ENCODE assay signal across 8 cellular contexts in genomic region chr5:66807743-66808142, GRCh38.
A peak's percentile ranks its signal among the peaks of the same experiment; 100 is the strongest.
DNase-seq lines count a peak whose midpoint lies in the region; ATAC-seq and TF ChIP-seq lines count a peak whose summit lies in the region.

No MANE protein-coding gene starts in this region.

- H3K27me3 ChIP-seq in right atrium auricular region, result no peaks in the 10 kb centered on the region
- no peaks in the 10 kb centered on the region for H3K27me3 ChIP-seq in aorta (ENCODE audit: control insufficient read depth in 1 of 2, insufficient read depth in 2 of 2, low read length in 1 of 2)

- H3K4me3 ChIP-seq in right atrium auricular region (no peak overlapping the region), aorta (ENCODE audit: low read length in 2 of 2) (no peak overlapping the region)

- no peaks in the 10 kb centered on the region for H3K9me3 ChIP-seq in right atrium auricular region
- H3K9me3 ChIP-seq in aorta (ENCODE audit: control insufficient read depth, low read length), result no peaks in the 10 kb centered on the region

- H3K4me3 Mint-ChIP-seq in natural killer cell, result no peak overlapping the region
- H3K4me3 Mint-ChIP-seq in activated T-cell treated with anti-CD3 and anti-CD28 coated beads, Interleukin-2, amount 50 U/mL, for 24 hours, result no peak overlapping the region

- DNase-seq in Right ventricle myocardium inferior (ENCODE audit: missing footprints) (no peak), right atrium auricular region (ENCODE audit: low spot score) (no peak), anterior cingulate cortex (lab: John Stamatoyannopoulos, UW) (peak in 38 of 58 donors; percentile 3 to 78 (median 22)), iris pigment epithelial cell (ENCODE audit: low read depth) (peak; percentile 37), aorta (no peak), natural killer cell (no peak)
- no peak for DNase-seq in activated T-cell treated with anti-CD3 and anti-CD28 coated beads, Interleukin-2, amount 50 U/mL, for 24 hours

- H3K36me3 Mint-ChIP-seq in natural killer cell, result no peaks in the 10 kb centered on the region
- no peaks in the 10 kb centered on the region for H3K36me3 Mint-ChIP-seq in activated T-cell treated with anti-CD3 and anti-CD28 coated beads, Interleukin-2, amount 50 U/mL, for 24 hours (ENCODE audit: low read depth)

- H3K27ac ChIP-seq in right atrium auricular region, result no peak overlapping the region
- H3K27ac ChIP-seq in aorta (ENCODE audit: low read depth in 1 of 2, low read length in 2 of 2), result no peak overlapping the region

- H3K4me1 Mint-ChIP-seq in natural killer cell, result no peaks in the 10 kb centered on the region
- no peaks in the 10 kb centered on the region for H3K4me1 Mint-ChIP-seq in activated T-cell treated with anti-CD3 and anti-CD28 coated beads, Interleukin-2, amount 50 U/mL, for 24 hours (ENCODE audit: low read depth)

- H3K36me3 ChIP-seq in right atrium auricular region (no peaks in the 10 kb centered on the region), aorta (ENCODE audit: control insufficient read depth in 1 of 2, insufficient read depth in 2 of 2, low read length in 1 of 2) (no peaks in the 10 kb centered on the region)

- no peaks in the 10 kb centered on the region for H3K9me3 Mint-ChIP-seq in natural killer cell
- H3K9me3 Mint-ChIP-seq in activated T-cell treated with anti-CD3 and anti-CD28 coated beads, Interleukin-2, amount 50 U/mL, for 24 hours, result no peaks in the 10 kb centered on the region

- no peak overlapping the region for H3K27ac Mint-ChIP-seq in natural killer cell
- H3K27ac Mint-ChIP-seq in activated T-cell treated with anti-CD3 and anti-CD28 coated beads, Interleukin-2, amount 50 U/mL, for 24 hours, result no peak overlapping the region

- H3K27me3 Mint-ChIP-seq in natural killer cell (ENCODE audit: low read depth in 2 of 2), result peaks cover 13 to 35% of the 10 kb centered on the region in 2 donors
- H3K27me3 Mint-ChIP-seq in activated T-cell treated with anti-CD3 and anti-CD28 coated beads, Interleukin-2, amount 50 U/mL, for 24 hours, result peaks cover 39% of the 10 kb centered on the region

- H3K4me1 ChIP-seq in right atrium auricular region (peaks cover 0 to 3% of the 10 kb centered on the region in 2 donors), aorta (ENCODE audit: control insufficient read depth in 1 of 2, insufficient read depth in 2 of 2, low read length in 2 of 2) (no peaks in the 10 kb centered on the region)

- TF ChIP-seq CTCF in right atrium auricular region (IDR thresholded peaks at IDR 0.05) (peak in 1 of 2 donors; percentile 55), natural killer cell (IDR thresholded peaks at IDR 0.05) (no peak)

- WGBS in aorta, 2 donors, result 35 to 45% methylated on average over 5 of the region's 5 CpGs

- peak; percentile 73 for ATAC-seq in Right ventricle myocardium inferior
- peak; percentile 49 for ATAC-seq in aorta (ENCODE audit: low FRiP score)
- ATAC-seq in natural killer cell, result no peak
- no peak for ATAC-seq in HG02981 (IDR thresholded peaks at IDR 0.05; ENCODE audit: unreplicated experiment)

- intact Hi-C loops in Right ventricle myocardium inferior (cut with DNase I), result no loop called here
- intact Hi-C loops in aorta (cut with DNase I), result no loop called here
- intact Hi-C loops in natural killer cell (cut with micrococcal nuclease), result no loop called here

Comparison
In these comparisons a context has a peak if more than half of its experiments do, and no peak if none do; other contexts are left out.
1. ATAC-seq: peak in Right ventricle myocardium inferior (single experiment) and aorta (single experiment); none in natural killer cell (0 of 3) and HG02981 (single experiment).
2. DNase-seq: peak in anterior cingulate cortex (38 of 58) and iris pigment epithelial cell (single experiment); none in Right ventricle myocardium inferior (single experiment), right atrium auricular region (single experiment), aorta (0 of 2), natural killer cell (single experiment) and activated T-cell treated with anti-CD3 and anti-CD28 coated beads, Interleukin-2, amount 50 U/mL, for 24 hours (single experiment).